ENCODE assay signal across 8 cellular contexts in the genomic region with DNA sequence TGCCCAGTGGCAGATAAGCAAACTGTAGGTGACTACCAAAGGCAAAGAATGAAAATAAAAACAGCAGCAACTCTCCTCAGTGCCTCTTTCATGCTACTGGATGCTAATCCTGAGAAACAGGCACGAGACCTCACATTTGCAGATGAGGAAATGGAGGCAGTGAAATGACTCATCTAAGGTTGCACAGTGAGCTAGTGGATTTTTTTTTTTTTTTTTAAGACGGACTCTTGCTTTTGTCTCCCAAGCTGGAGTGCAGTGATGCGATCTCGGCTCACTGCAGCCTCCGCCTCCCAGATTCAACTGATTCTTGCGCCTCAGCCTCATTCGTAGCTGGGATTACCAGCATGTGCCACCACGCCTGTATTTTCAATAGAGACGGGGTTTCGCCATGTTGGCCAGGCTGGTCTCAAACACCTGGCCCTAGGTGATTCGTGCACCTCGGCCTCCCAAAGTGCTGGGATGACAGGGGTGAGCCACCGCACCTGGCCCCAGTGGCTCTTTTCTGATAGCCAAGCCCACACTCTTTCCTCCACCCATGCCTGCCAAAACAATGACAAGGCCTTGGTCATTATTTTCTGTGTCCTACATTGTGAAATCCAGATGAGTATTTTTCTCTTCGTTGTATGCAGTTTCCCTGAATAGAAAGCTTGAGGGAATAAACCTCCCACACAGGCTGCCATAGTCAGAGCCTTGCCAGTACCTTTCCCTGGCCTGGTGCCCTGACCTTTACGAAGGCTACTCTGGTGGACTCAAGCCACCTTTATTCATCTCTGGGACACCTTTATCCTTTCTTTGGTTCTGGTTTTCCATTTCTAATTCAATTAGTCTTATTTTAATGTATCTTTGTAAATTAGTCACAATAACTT. TPM values are rescaled to one million over a fixed set of nuclear protein-coding genes. Genes with fewer than 3 reads are reported as not detected.
DNase-seq lines count a peak whose midpoint lies in the region; ATAC-seq and TF ChIP-seq lines count a peak whose summit lies in the region.

No MANE protein-coding gene starts in this region.

- peaks cover 65 to 81% of the 10 kb centered on the region in 2 donors for H3K4me1 Mint-ChIP-seq in effector memory CD8-positive, alpha-beta T cell (ENCODE audit: low read depth in 2 of 2)

- no peaks in the 10 kb centered on the region for H3K36me3 ChIP-seq in tibial nerve

- H3K27me3 Mint-ChIP-seq in effector memory CD8-positive, alpha-beta T cell: no peaks in the 10 kb centered on the region

- H3K4me3 ChIP-seq in tibial nerve: no peak overlapping the region

- no peaks in the 10 kb centered on the region for H3K9me3 Mint-ChIP-seq in effector memory CD8-positive, alpha-beta T cell

- peaks cover 0 to 7% (median 0%) of the 10 kb centered on the region in 4 donors for H3K4me1 ChIP-seq in tibial nerve

- ATAC-seq in GM18498 (IDR thresholded peaks at IDR 0.05; ENCODE audit: unreplicated experiment): peak; percentile 55
- peak; percentile 83 for ATAC-seq in HG03354 (IDR thresholded peaks at IDR 0.05; ENCODE audit: poor library complexity, severe bottlenecking, unreplicated experiment)
- ATAC-seq in effector memory CD8-positive, alpha-beta T cell (replicated peaks): peak; percentile 35

- H3K27ac ChIP-seq in tibial nerve: no peak overlapping the region

- TF ChIP-seq CTCF in GM20000 (IDR thresholded peaks at IDR 0.05; ENCODE audit: extremely low read depth, missing control alignments) (no peak), tibial nerve (IDR thresholded peaks at IDR 0.05) (no peak)

- no peaks in the 10 kb centered on the region for H3K27me3 ChIP-seq in tibial nerve

- TF ChIP-seq POLR2A in tibial nerve (IDR thresholded peaks at IDR 0.05): no peak

- no peaks in the 10 kb centered on the region for H3K9me3 ChIP-seq in tibial nerve

- peak overlapping the region; percentile 94 to 98 for H3K27ac Mint-ChIP-seq in effector memory CD8-positive, alpha-beta T cell

- peak overlapping the region; percentile 63 to 64 for H3K4me3 Mint-ChIP-seq in effector memory CD8-positive, alpha-beta T cell

- TF ChIP-seq EP300 in tibial nerve (IDR thresholded peaks at IDR 0.05): no peak

- WGBS in tibial nerve, 2 donors: 87 to 89% methylated on average over 15 of the region's 15 CpGs

- H3K36me3 Mint-ChIP-seq in effector memory CD8-positive, alpha-beta T cell (ENCODE audit: insufficient read depth): peaks cover 15% of the 10 kb centered on the region

- peak; percentile 48 for DNase-seq in GM20000 (ENCODE audit: low spot score)
- DNase-seq in effector memory CD8-positive, alpha-beta T cell: no peak
- no peak for DNase-seq in activated CD4-positive, CD25-positive, alpha-beta regulatory T cell treated with anti-CD3 and anti-CD28 coated beads, Interleukin-2, amount 50 U/mL, for 72 hours
- no peak for DNase-seq in superior temporal gyrus (ENCODE audit: extremely low spot score)
- no peak for DNase-seq in tibial nerve (ENCODE audit: low spot score in 2 of 2)
- DNase-seq in AG08395 (ENCODE audit: low spot score): no peak

RNA-seq across cellular contexts. Expression of a gene that starts 19.3 kb away (rescaled TPM):
- 10 to 100 TPM; 14.9 to 83.4 (median 23.8) TPM for total RNA-seq in tibial nerve
